Comparison of ENCODE assay signal across 31 cellular contexts in genomic region chr3:153840487-153840886, GRCh38.
"Had no signal": no experiment of that assay in that cellular context is flagged by ENCODE, and none has a peak within 500 bp of the region (broad histone marks: within the 10 kb centered on the region; RNA-seq: fewer than 3 reads in every experiment).

No MANE protein-coding gene starts in this region.

- H3K27ac Mint-ChIP-seq: activated B cell treated with CpG ODN at 0.5 μM for 24 hours; activated CD4-positive, alpha-beta memory T cell treated with anti-CD3 and anti-CD28 coated beads for 36 hours; activated CD4-positive, alpha-beta T cell treated with anti-CD3 and anti-CD28 coated beads, Interleukin-2, amount 10 ng/mL, durations not matched to agents 24 days and 14 days; activated CD8-positive, alpha-beta memory T cell treated with anti-CD3 and anti-CD28 coated beads, Interleukin-2, amount 10 ng/mL, durations not matched to agents 7 days and 5 days; activated CD8-positive, alpha-beta T cell treated with anti-CD3 and anti-CD28 coated beads for 36 hours; activated naive CD4-positive, alpha-beta T cell treated with anti-CD3 and anti-CD28 coated beads, Interleukin-2, amount 10 ng/mL, durations not matched to agents 7 days and 5 days; activated naive CD4-positive, alpha-beta T cell treated with anti-CD3 and anti-CD28 coated beads, Interleukin-2, amount 50 U/mL, for 24 hours; activated naive CD8-positive, alpha-beta T cell; activated naive CD8-positive, alpha-beta T cell treated with anti-CD3 and anti-CD28 coated beads, Interleukin-2, amount 10 ng/mL, durations not matched to agents 7 days and 5 days; activated naive CD8-positive, alpha-beta T cell treated with anti-CD3 and anti-CD28 coated beads, Interleukin-2, amount 50 U/mL, for 24 hours; activated T-cell treated with anti-CD3 and anti-CD28 coated beads, Interleukin-2, amount 50 U/mL, for 24 hours; activated T-helper 2 cell treated with anti-CD3 and anti-CD28 coated beads, Interferon-gamma antibody, Interleukin-2, Interleukin-4, amounts not matched to agents 10 μg/mL and 5 μg/mL and 100 μg/mL, durations not matched to agents 14 hours and 24 hours and 36 hours; brain; T-helper 1 cell treated with Interleukin-12 subunit alpha and Interleukin-12 subunit beta and Interleukin-4 antibody, amounts not matched to agents 30 μg/mL and 1 μg/mL, for 36 hours; T-helper 2 cell treated with Interferon-gamma antibody and Interleukin-4, amounts not matched to agents 5 μg/mL and 100 μg/mL, for 36 hours had no signal

- DNase-seq: activated B cell treated with CpG ODN at 0.5 μM for 24 hours; activated CD4-positive, alpha-beta memory T cell treated with anti-CD3 and anti-CD28 coated beads for 36 hours; activated CD4-positive, alpha-beta T cell treated with anti-CD3 and anti-CD28 coated beads for 4 hours; activated CD4-positive, alpha-beta T cell treated with anti-CD3 and anti-CD28 coated beads, Interleukin-2, amount 10 ng/mL, durations not matched to agents 24 days and 14 days; activated CD4-positive, alpha-beta T cell treated with anti-CD3 and anti-CD28 coated beads, Interleukin-2, amount 50 U/mL, for 1 hour; activated CD4-positive, alpha-beta T cell treated with anti-CD3 and anti-CD28 coated beads, Interleukin-2, amount 50 U/mL, for 4 hours; activated CD4-positive, CD25-positive, alpha-beta regulatory T cell treated with anti-CD3 and anti-CD28 coated beads, Interleukin-2, amount 50 U/mL, for 72 hours; activated CD8-positive, alpha-beta memory T cell treated with anti-CD3 and anti-CD28 coated beads, Interleukin-2, amount 10 ng/mL, durations not matched to agents 7 days and 5 days; activated CD8-positive, alpha-beta memory T cell treated with anti-CD3 and anti-CD28 coated beads, Interleukin-2, amount 50 U/mL, for 48 hours; activated CD8-positive, alpha-beta T cell treated with anti-CD3 and anti-CD28 coated beads for 36 hours; activated effector memory CD4-positive, alpha-beta T cell treated with Interleukin-2 at 50 U/mL for 16 hours; activated gamma-delta T cell; activated naive CD4-positive, alpha-beta T cell treated with anti-CD3 and anti-CD28 coated beads, Interleukin-2, amount 10 ng/mL, durations not matched to agents 7 days and 5 days; activated naive CD4-positive, alpha-beta T cell treated with Interleukin-2 at 50 U/mL for 16 hours; activated naive CD8-positive, alpha-beta T cell treated with anti-CD3 and anti-CD28 coated beads, Interleukin-2, amount 10 ng/mL, durations not matched to agents 7 days and 5 days; activated naive CD8-positive, alpha-beta T cell treated with anti-CD3 and anti-CD28 coated beads, Interleukin-2, amount 50 U/mL, for 24 hours; activated T-cell treated with anti-CD3 and anti-CD28 coated beads, Interleukin-2, amount 50 U/mL, for 24 hours; activated T-cell treated with anti-CD3 and anti-CD28 coated beads, Interleukin-2, amount 50 U/mL, for 48 hours; amygdala; anterior cingulate cortex; central memory CD4-positive, alpha-beta T cell; T-helper 2 cell; T-helper 9 cell had no signal

- H3K36me3 Mint-ChIP-seq: activated CD4-positive, alpha-beta memory T cell treated with anti-CD3 and anti-CD28 coated beads for 36 hours; activated CD8-positive, alpha-beta memory T cell treated with anti-CD3 and anti-CD28 coated beads, Interleukin-2, amount 10 ng/mL, durations not matched to agents 7 days and 5 days; activated naive CD4-positive, alpha-beta T cell treated with anti-CD3 and anti-CD28 coated beads, Interleukin-2, amount 10 ng/mL, durations not matched to agents 7 days and 5 days; activated naive CD4-positive, alpha-beta T cell treated with anti-CD3 and anti-CD28 coated beads, Interleukin-2, amount 50 U/mL, for 24 hours; activated naive CD8-positive, alpha-beta T cell; activated naive CD8-positive, alpha-beta T cell treated with anti-CD3 and anti-CD28 coated beads, Interleukin-2, amount 10 ng/mL, durations not matched to agents 7 days and 5 days; brain had no signal

- ATAC-seq: activated CD8-positive, alpha-beta memory T cell treated with anti-CD3 and anti-CD28 coated beads, Interleukin-2, amount 10 ng/mL, durations not matched to agents 7 days and 5 days; activated CD8-positive, alpha-beta T cell treated with anti-CD3 and anti-CD28 coated beads for 36 hours; activated naive CD8-positive, alpha-beta T cell treated with anti-CD3 and anti-CD28 coated beads, Interleukin-2, amount 50 U/mL, for 24 hours had no signal

- H3K27me3 Mint-ChIP-seq: activated B cell treated with CpG ODN at 0.5 μM for 24 hours; activated naive CD4-positive, alpha-beta T cell treated with anti-CD3 and anti-CD28 coated beads, Interleukin-2, amount 10 ng/mL, durations not matched to agents 7 days and 5 days; activated naive CD8-positive, alpha-beta T cell treated with anti-CD3 and anti-CD28 coated beads, Interleukin-2, amount 10 ng/mL, durations not matched to agents 7 days and 5 days; activated naive CD8-positive, alpha-beta T cell treated with anti-CD3 and anti-CD28 coated beads, Interleukin-2, amount 50 U/mL, for 24 hours; brain had no signal

- H3K27ac ChIP-seq: ascending aorta, VCaP had no signal

- H3K27me3 ChIP-seq: ascending aorta had no signal

- H3K4me3 ChIP-seq: ascending aorta had no signal

- H3K9me3 Mint-ChIP-seq: activated CD4-positive, alpha-beta memory T cell treated with anti-CD3 and anti-CD28 coated beads for 36 hours; activated CD4-positive, alpha-beta T cell treated with anti-CD3 and anti-CD28 coated beads, Interleukin-2, amount 10 ng/mL, durations not matched to agents 24 days and 14 days; activated CD8-positive, alpha-beta T cell treated with anti-CD3 and anti-CD28 coated beads for 36 hours; activated naive CD4-positive, alpha-beta T cell treated with anti-CD3 and anti-CD28 coated beads, Interleukin-2, amount 10 ng/mL, durations not matched to agents 7 days and 5 days; activated naive CD4-positive, alpha-beta T cell treated with anti-CD3 and anti-CD28 coated beads, Interleukin-2, amount 50 U/mL, for 24 hours; activated naive CD8-positive, alpha-beta T cell treated with anti-CD3 and anti-CD28 coated beads, Interleukin-2, amount 10 ng/mL, durations not matched to agents 7 days and 5 days; activated naive CD8-positive, alpha-beta T cell treated with anti-CD3 and anti-CD28 coated beads, Interleukin-2, amount 50 U/mL, for 24 hours; T-helper 1 cell treated with Interleukin-12 subunit alpha and Interleukin-12 subunit beta and Interleukin-4 antibody, amounts not matched to agents 30 μg/mL and 1 μg/mL, for 36 hours had no signal

- H3K9me3 ChIP-seq: ascending aorta had no signal

- H3K36me3 ChIP-seq: ascending aorta had no signal

- H3K4me1 Mint-ChIP-seq: activated B cell treated with CpG ODN at 0.5 μM for 24 hours; activated CD4-positive, alpha-beta T cell treated with anti-CD3 and anti-CD28 coated beads, Interleukin-2, amount 10 ng/mL, durations not matched to agents 24 days and 14 days; activated CD8-positive, alpha-beta memory T cell treated with anti-CD3 and anti-CD28 coated beads, Interleukin-2, amount 10 ng/mL, durations not matched to agents 7 days and 5 days; activated naive CD4-positive, alpha-beta T cell treated with anti-CD3 and anti-CD28 coated beads, Interleukin-2, amount 10 ng/mL, durations not matched to agents 7 days and 5 days; activated naive CD4-positive, alpha-beta T cell treated with anti-CD3 and anti-CD28 coated beads, Interleukin-2, amount 50 U/mL, for 24 hours; activated naive CD8-positive, alpha-beta T cell treated with anti-CD3 and anti-CD28 coated beads, Interleukin-2, amount 10 ng/mL, durations not matched to agents 7 days and 5 days; activated naive CD8-positive, alpha-beta T cell treated with anti-CD3 and anti-CD28 coated beads, Interleukin-2, amount 50 U/mL, for 24 hours had no signal

- H3K4me3 Mint-ChIP-seq: activated B cell treated with CpG ODN at 0.5 μM for 24 hours; activated CD4-positive, alpha-beta memory T cell treated with anti-CD3 and anti-CD28 coated beads for 36 hours; activated CD4-positive, alpha-beta T cell treated with anti-CD3 and anti-CD28 coated beads, Interleukin-2, amount 10 ng/mL, durations not matched to agents 24 days and 14 days; activated CD8-positive, alpha-beta memory T cell treated with anti-CD3 and anti-CD28 coated beads, Interleukin-2, amount 10 ng/mL, durations not matched to agents 7 days and 5 days; activated CD8-positive, alpha-beta T cell treated with anti-CD3 and anti-CD28 coated beads for 36 hours; activated naive CD4-positive, alpha-beta T cell treated with anti-CD3 and anti-CD28 coated beads, Interleukin-2, amount 10 ng/mL, durations not matched to agents 7 days and 5 days; activated naive CD4-positive, alpha-beta T cell treated with anti-CD3 and anti-CD28 coated beads, Interleukin-2, amount 50 U/mL, for 24 hours; activated naive CD8-positive, alpha-beta T cell; activated naive CD8-positive, alpha-beta T cell treated with anti-CD3 and anti-CD28 coated beads, Interleukin-2, amount 10 ng/mL, durations not matched to agents 7 days and 5 days; activated naive CD8-positive, alpha-beta T cell treated with anti-CD3 and anti-CD28 coated beads, Interleukin-2, amount 50 U/mL, for 24 hours; activated T-cell treated with anti-CD3 and anti-CD28 coated beads, Interleukin-2, amount 50 U/mL, for 24 hours; brain; T-helper 1 cell treated with Interleukin-12 subunit alpha and Interleukin-12 subunit beta and Interleukin-4 antibody, amounts not matched to agents 30 μg/mL and 1 μg/mL, for 36 hours; T-helper 2 cell treated with Interferon-gamma antibody and Interleukin-4, amounts not matched to agents 5 μg/mL and 100 μg/mL, for 36 hours had no signal

- H3K4me1 ChIP-seq: ascending aorta had no signal
